1 cellular context compared by ENCODE assay signal in genomic region chr5:52800394-52801213, GRCh38.
TF ChIP-seq lines count a peak whose summit lies in the region.

No MANE protein-coding gene starts in this region.

TF ChIP-seq in H1, 55 proteins besides CTCF, POLR2A, EP300 and RAD21:
- TF ChIP-seq CEBPB (IDR thresholded peaks at IDR 0.05; ENCODE audit: low read depth, low read length): no peak
- peak; percentile 68 for TF ChIP-seq TAF1 (IDR thresholded peaks at IDR 0.05; ENCODE audit: low read depth, low read length)
- TF ChIP-seq TCF12 (IDR thresholded peaks at IDR 0.05; ENCODE audit: low read depth, low read length): no peak
- TF ChIP-seq, protein P1, sequence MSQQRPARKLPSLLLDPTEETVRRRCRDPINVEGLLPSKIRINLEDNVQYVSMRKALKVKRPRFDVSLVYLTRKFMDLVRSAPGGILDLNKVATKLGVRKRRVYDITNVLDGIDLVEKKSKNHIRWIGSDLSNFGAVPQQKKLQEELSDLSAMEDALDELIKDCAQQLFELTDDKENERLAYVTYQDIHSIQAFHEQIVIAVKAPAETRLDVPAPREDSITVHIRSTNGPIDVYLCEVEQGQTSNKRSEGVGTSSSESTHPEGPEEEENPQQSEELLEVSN (IDR thresholded peaks at IDR 0.05): peak; percentile 43; the same call in 1 of the 2 replicates
- TF ChIP-seq KDM1A (IDR thresholded peaks at IDR 0.05; ENCODE audit: borderline replicate concordance, low read length): no peak
- TF ChIP-seq MAFK (IDR thresholded peaks at IDR 0.05; ENCODE audit: low read depth, low read length): peak; percentile 70; the same call in 1 of the 2 replicates
- TF ChIP-seq CBX5 (IDR thresholded peaks at IDR 0.05; ENCODE audit: low read depth, low read length): no peak
- TF ChIP-seq RFX5 (IDR thresholded peaks at IDR 0.05; ENCODE audit: borderline replicate concordance, low read depth, low read length): no peak
- no peak for TF ChIP-seq NANOG (IDR thresholded peaks at IDR 0.05; ENCODE audit: insufficient read depth, low read depth, low read length, poor library complexity, severe bottlenecking)
- no peak for TF ChIP-seq EGR1 (IDR thresholded peaks at IDR 0.05; ENCODE audit: borderline replicate concordance, low read depth, low read length)
- TF ChIP-seq ZNF274 (IDR thresholded peaks at IDR 0.05; ENCODE audit: borderline replicate concordance, extremely low read depth, low read length): no peak
- no peak for TF ChIP-seq CHD1 (IDR thresholded peaks at IDR 0.05; ENCODE audit: low read depth, low read length)
- TF ChIP-seq CREB1 (IDR thresholded peaks at IDR 0.05): no peak
- TF ChIP-seq ASH2L (IDR thresholded peaks at IDR 0.05; ENCODE audit: low read length): no peak
- TF ChIP-seq SIX5 (IDR thresholded peaks at IDR 0.05; ENCODE audit: low read depth, low read length): no peak
- 0 out of 2 replicates have a peak, but pooled peaks have one; percentile 67 for TF ChIP-seq RBBP5 (IDR thresholded peaks at IDR 0.05; ENCODE audit: borderline replicate concordance, low read depth, low read length)
- no peak for TF ChIP-seq ATF2 (IDR thresholded peaks at IDR 0.05; ENCODE audit: low read length)
- TF ChIP-seq RNF2 (IDR thresholded peaks at IDR 0.05; ENCODE audit: borderline replicate concordance, low read depth, low read length, missing control alignments, poor library complexity, severe bottlenecking): no peak
- TF ChIP-seq HDAC2 (IDR thresholded peaks at IDR 0.05; ENCODE audit: borderline replicate concordance in 1 of 2, low read depth in 2 of 2, low read length in 2 of 2): no peak; a peak in 1 of 4 replicates
- TF ChIP-seq, protein P2, sequence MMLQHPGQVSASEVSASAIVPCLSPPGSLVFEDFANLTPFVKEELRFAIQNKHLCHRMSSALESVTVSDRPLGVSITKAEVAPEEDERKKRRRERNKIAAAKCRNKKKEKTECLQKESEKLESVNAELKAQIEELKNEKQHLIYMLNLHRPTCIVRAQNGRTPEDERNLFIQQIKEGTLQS (IDR thresholded peaks at IDR 0.05; ENCODE audit: insufficient read depth, low read depth, low read length): no peak
- TF ChIP-seq BRCA1 (IDR thresholded peaks at IDR 0.05; ENCODE audit: low read depth, low read length): no peak
- TF ChIP-seq, protein P3, sequence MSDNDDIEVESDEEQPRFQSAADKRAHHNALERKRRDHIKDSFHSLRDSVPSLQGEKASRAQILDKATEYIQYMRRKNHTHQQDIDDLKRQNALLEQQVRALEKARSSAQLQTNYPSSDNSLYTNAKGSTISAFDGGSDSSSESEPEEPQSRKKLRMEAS (IDR thresholded peaks at IDR 0.05): peak; percentile 21; the same call in 1 of the 2 replicates
- TF ChIP-seq JUND (IDR thresholded peaks at IDR 0.05; ENCODE audit: low read length): no peak
- peak; percentile 83 for TF ChIP-seq POLR2AphosphoS5 (IDR thresholded peaks at IDR 0.05; ENCODE audit: low read depth, low read length)
- no peak for TF ChIP-seq SIRT6 (IDR thresholded peaks at IDR 0.05; ENCODE audit: low read length)
- TF ChIP-seq CTBP2 (IDR thresholded peaks at IDR 0.05; ENCODE audit: borderline replicate concordance, insufficient read depth, insufficient read length, low read length): no peak
- no peak for TF ChIP-seq CHD2 (IDR thresholded peaks at IDR 0.05; ENCODE audit: low read length)
- TF ChIP-seq TAF7 (optimal IDR thresholded peaks at IDR 0.05; ENCODE audit: borderline replicate concordance, low read depth, low read length): no peak
- no peak for TF ChIP-seq CBX8 (IDR thresholded peaks at IDR 0.05; ENCODE audit: borderline replicate concordance, low read depth, low read length)
- TF ChIP-seq FOSL1 (IDR thresholded peaks at IDR 0.05; ENCODE audit: insufficient read depth, low read depth, low read length): no peak
- peak; percentile 78; the same call in 1 of the 2 replicates for TF ChIP-seq BACH1 (IDR thresholded peaks at IDR 0.05; ENCODE audit: low read length)
- TF ChIP-seq KDM4A (IDR thresholded peaks at IDR 0.05; ENCODE audit: low read depth, low read length, severe bottlenecking): peak; percentile 25
- TF ChIP-seq RXRA (IDR thresholded peaks at IDR 0.05; ENCODE audit: insufficient read depth, low read depth, low read length): no peak
- no peak for TF ChIP-seq EZH2 (IDR thresholded peaks at IDR 0.05; ENCODE audit: low read depth, low read length, severe bottlenecking)
- peak; percentile 56; the same call in 1 of the 2 replicates for TF ChIP-seq TBP (IDR thresholded peaks at IDR 0.05; ENCODE audit: low read depth, low read length)
- TF ChIP-seq, protein P4, sequence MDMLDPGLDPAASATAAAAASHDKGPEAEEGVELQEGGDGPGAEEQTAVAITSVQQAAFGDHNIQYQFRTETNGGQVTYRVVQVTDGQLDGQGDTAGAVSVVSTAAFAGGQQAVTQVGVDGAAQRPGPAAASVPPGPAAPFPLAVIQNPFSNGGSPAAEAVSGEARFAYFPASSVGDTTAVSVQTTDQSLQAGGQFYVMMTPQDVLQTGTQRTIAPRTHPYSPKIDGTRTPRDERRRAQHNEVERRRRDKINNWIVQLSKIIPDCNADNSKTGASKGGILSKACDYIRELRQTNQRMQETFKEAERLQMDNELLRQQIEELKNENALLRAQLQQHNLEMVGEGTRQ (IDR thresholded peaks at IDR 0.05; ENCODE audit: low read length): no peak
- no peak for TF ChIP-seq BCL11A (IDR thresholded peaks at IDR 0.05; ENCODE audit: low read depth in 2 of 2, low read length in 2 of 2)
- TF ChIP-seq KDM5A (IDR thresholded peaks at IDR 0.05; ENCODE audit: low read length): no peak
- peak; percentile 90 for TF ChIP-seq SAP30 (IDR thresholded peaks at IDR 0.05; ENCODE audit: insufficient read depth, insufficient replicate concordance, low read length)
- no peak for TF ChIP-seq JUN (IDR thresholded peaks at IDR 0.05; ENCODE audit: low read depth, low read length)
- 0 out of 2 replicates have a peak, but pooled peaks have one; percentile 2 for TF ChIP-seq TEAD4 (IDR thresholded peaks at IDR 0.05; ENCODE audit: low read depth, low read length)
- no peak for TF ChIP-seq NRF1 (IDR thresholded peaks at IDR 0.05; ENCODE audit: low read depth, low read length)
- TF ChIP-seq PHF8 (conservative IDR thresholded peaks at IDR 0.05; ENCODE audit: low read depth, low read length): no peak; the same call in none of the 2 replicates
- TF ChIP-seq POU5F1 (IDR thresholded peaks at IDR 0.05; ENCODE audit: low read depth, low read length): no peak
- TF ChIP-seq SP1 (IDR thresholded peaks at IDR 0.05; ENCODE audit: low read depth, low read length): no peak
- no peak for TF ChIP-seq GTF2F1 (IDR thresholded peaks at IDR 0.05; ENCODE audit: borderline replicate concordance, low read depth, low read length)
- no peak for TF ChIP-seq CHD7 (IDR thresholded peaks at IDR 0.05; ENCODE audit: insufficient replicate concordance, low read length)
- TF ChIP-seq GABPA (IDR thresholded peaks at IDR 0.05; ENCODE audit: borderline replicate concordance, insufficient read depth, low read length): no peak
- no peak for TF ChIP-seq SRF (IDR thresholded peaks at IDR 0.05; ENCODE audit: low read depth, low read length)
- TF ChIP-seq SIN3A (conservative IDR thresholded peaks at IDR 0.05 in 1 of 2, IDR thresholded peaks at IDR 0.05 in 1 of 2; ENCODE audit: low read depth in 1 of 2, low read length in 2 of 2): peak; percentile 3 to 60; a peak in 1 of 4 replicates
- no peak for TF ChIP-seq SP2 (IDR thresholded peaks at IDR 0.05; ENCODE audit: low read length)
- no peak for TF ChIP-seq YY1 (IDR thresholded peaks at IDR 0.05; ENCODE audit: low read depth, low read length)
- no peak for TF ChIP-seq SUZ12 (IDR thresholded peaks at IDR 0.05; ENCODE audit: low read length)
- TF ChIP-seq SP4 (IDR thresholded peaks at IDR 0.05; ENCODE audit: low read length): no peak
- no peak for TF ChIP-seq HDAC6 (IDR thresholded peaks at IDR 0.05; ENCODE audit: low read depth, low read length)
